15 cellular contexts compared by ENCODE assay signal in genomic region chr3:180980612-180981011, GRCh38. TPM values are rescaled to one million over a fixed set of nuclear protein-coding genes. Genes with fewer than 3 reads are reported as not detected.
A peak's percentile ranks its signal among the peaks of the same experiment; 100 is the strongest.
DNase-seq lines count a peak whose midpoint lies in the region; ATAC-seq and TF ChIP-seq lines count a peak whose summit lies in the region.
"Had no signal": no experiment of that assay in that cellular context is flagged by ENCODE, and none has a peak within 500 bp of the region (broad histone marks: within the 10 kb centered on the region; RNA-seq: fewer than 3 reads in every experiment).

No MANE protein-coding gene starts in this region.

- H3K27ac ChIP-seq in gastroesophageal sphincter: peak overlapping the region in 1 of 4 donors; percentile 15

- no peak for TF ChIP-seq CTCF in gastroesophageal sphincter (IDR thresholded peaks at IDR 0.05)

- TF ChIP-seq POLR2A in gastroesophageal sphincter (IDR thresholded peaks at IDR 0.05): no peak

- H3K9me3 ChIP-seq in gastroesophageal sphincter: no peaks in the 10 kb centered on the region

- H3K9me3 Mint-ChIP-seq in activated naive CD4-positive, alpha-beta T cell treated with anti-CD3 and anti-CD28 coated beads, Interleukin-2, amount 50 U/mL, for 24 hours: no peaks in the 10 kb centered on the region
- H3K9me3 Mint-ChIP-seq in activated T-helper 17 cell treated with anti-CD3 and anti-CD28 coated beads, Interleukin-2, amount 50 U/mL, for 72 hours: no peaks in the 10 kb centered on the region
- H3K9me3 Mint-ChIP-seq: natural killer cell treated with Interleukin-12 subunit alpha and Interleukin-12 subunit beta and Interleukin-15 and Interleukin-18, amount 100 ng/mL, for 72 hours; T-cell; type B pancreatic cell had no signal

- peaks cover 0 to 40% (median 10%) of the 10 kb centered on the region in 3 donors for H3K4me1 ChIP-seq in gastroesophageal sphincter

- no peaks in the 10 kb centered on the region for H3K27me3 ChIP-seq in gastroesophageal sphincter

- no peaks in the 10 kb centered on the region for H3K27me3 Mint-ChIP-seq in activated naive CD4-positive, alpha-beta T cell treated with anti-CD3 and anti-CD28 coated beads, Interleukin-2, amount 50 U/mL, for 24 hours
- no peaks in the 10 kb centered on the region for H3K27me3 Mint-ChIP-seq in activated T-helper 17 cell treated with anti-CD3 and anti-CD28 coated beads, Interleukin-2, amount 50 U/mL, for 72 hours
- H3K27me3 Mint-ChIP-seq: natural killer cell treated with Interleukin-12 subunit alpha and Interleukin-12 subunit beta and Interleukin-15 and Interleukin-18, amount 100 ng/mL, for 72 hours; T-cell; type B pancreatic cell had no signal

- H3K4me1 Mint-ChIP-seq in activated naive CD4-positive, alpha-beta T cell treated with anti-CD3 and anti-CD28 coated beads, Interleukin-2, amount 50 U/mL, for 24 hours: peaks cover 6% of the 10 kb centered on the region
- H3K4me1 Mint-ChIP-seq in activated T-helper 17 cell treated with anti-CD3 and anti-CD28 coated beads, Interleukin-2, amount 50 U/mL, for 72 hours: no peaks in the 10 kb centered on the region

- no peak for DNase-seq in activated naive CD4-positive, alpha-beta T cell treated with Interleukin-2 at 50 U/mL for 16 hours
- DNase-seq in left cardiac atrium: no peak
- peak; percentile 21 for DNase-seq in stromal cell of bone marrow (ENCODE audit: low read depth)
- no peak for DNase-seq in NCI-H1417 treated with DMSO at 0.1 percent for 48 hours (lab: John Stamatoyannopoulos, UW)
- DNase-seq: activated CD4-positive, alpha-beta T cell treated with anti-CD3 and anti-CD28 coated beads for 1 hour; cerebellar nuclear complex; Kasumi-1; small intestine; T-cell had no signal

- ATAC-seq in activated T-helper 17 cell treated with anti-CD3 and anti-CD28 coated beads, Interleukin-2, amount 50 U/mL, for 72 hours (replicated peaks): peak; percentile 74
- ATAC-seq in left cardiac atrium: peak; percentile 87 to 92
- ATAC-seq in gastroesophageal sphincter: no peak
- ATAC-seq in HG03095 (IDR thresholded peaks at IDR 0.05; ENCODE audit: unreplicated experiment): no peak
- ATAC-seq: T-cell had no signal

- TF ChIP-seq EP300 in gastroesophageal sphincter (IDR thresholded peaks at IDR 0.05): no peak

- H3K4me3 ChIP-seq in gastroesophageal sphincter: no peak overlapping the region

- H3K36me3 ChIP-seq in gastroesophageal sphincter: peaks cover 0 to 73% of the 10 kb centered on the region in 2 donors

- H3K36me3 Mint-ChIP-seq in activated naive CD4-positive, alpha-beta T cell treated with anti-CD3 and anti-CD28 coated beads, Interleukin-2, amount 50 U/mL, for 24 hours: no peaks in the 10 kb centered on the region
- peaks cover 88% of the 10 kb centered on the region for H3K36me3 Mint-ChIP-seq in activated T-helper 17 cell treated with anti-CD3 and anti-CD28 coated beads, Interleukin-2, amount 50 U/mL, for 72 hours (ENCODE audit: low read depth)

- no peak overlapping the region for H3K4me3 Mint-ChIP-seq in activated naive CD4-positive, alpha-beta T cell treated with anti-CD3 and anti-CD28 coated beads, Interleukin-2, amount 50 U/mL, for 24 hours
- H3K4me3 Mint-ChIP-seq in activated T-helper 17 cell treated with anti-CD3 and anti-CD28 coated beads, Interleukin-2, amount 50 U/mL, for 72 hours: no peak overlapping the region
- H3K4me3 Mint-ChIP-seq: natural killer cell treated with Interleukin-12 subunit alpha and Interleukin-12 subunit beta and Interleukin-15 and Interleukin-18, amount 100 ng/mL, for 72 hours; T-cell; type B pancreatic cell had no signal

- peak overlapping the region; percentile 62 for H3K27ac Mint-ChIP-seq in activated naive CD4-positive, alpha-beta T cell treated with anti-CD3 and anti-CD28 coated beads, Interleukin-2, amount 50 U/mL, for 24 hours
- peak overlapping the region; percentile 46 for H3K27ac Mint-ChIP-seq in activated T-helper 17 cell treated with anti-CD3 and anti-CD28 coated beads, Interleukin-2, amount 50 U/mL, for 72 hours
- H3K27ac Mint-ChIP-seq: natural killer cell treated with Interleukin-12 subunit alpha and Interleukin-12 subunit beta and Interleukin-15 and Interleukin-18, amount 100 ng/mL, for 72 hours; type B pancreatic cell had no signal

- intact Hi-C loops in left cardiac atrium (cut with DNase I): loop anchor here in 1 of 2 donors (10.0 kb wide), 1 partner anchor 56 kb away; no protein-coding TSS in a partner anchor

RNA-seq across cellular contexts. Expression of gene DNAJC19, which starts 8.9 kb away (rescaled TPM):
- total RNA-seq in activated T-helper 17 cell treated with anti-CD3 and anti-CD28 coated beads, Interleukin-2, amount 50 U/mL, for 72 hours: 10 to 100 TPM; 33.4 to 48.7 TPM
- 10 to 100 TPM; 74.5 to 76.0 TPM for total RNA-seq in left cardiac atrium
- total RNA-seq in gastroesophageal sphincter: 10 to 100 TPM; 24.6 to 67.6 (median 46.0) TPM

Comparison
In these comparisons a context has a peak if more than half of its experiments do, and no peak if none do; other contexts are left out.
1. ATAC-seq: peak in activated T-helper 17 cell treated with anti-CD3 and anti-CD28 coated beads, Interleukin-2, amount 50 U/mL, for 72 hours (single experiment) and left cardiac atrium (2 of 2); none in gastroesophageal sphincter (single experiment) and HG03095 (single experiment).